Comparison of ENCODE assay signal across 28 cellular contexts in the genomic region with DNA sequence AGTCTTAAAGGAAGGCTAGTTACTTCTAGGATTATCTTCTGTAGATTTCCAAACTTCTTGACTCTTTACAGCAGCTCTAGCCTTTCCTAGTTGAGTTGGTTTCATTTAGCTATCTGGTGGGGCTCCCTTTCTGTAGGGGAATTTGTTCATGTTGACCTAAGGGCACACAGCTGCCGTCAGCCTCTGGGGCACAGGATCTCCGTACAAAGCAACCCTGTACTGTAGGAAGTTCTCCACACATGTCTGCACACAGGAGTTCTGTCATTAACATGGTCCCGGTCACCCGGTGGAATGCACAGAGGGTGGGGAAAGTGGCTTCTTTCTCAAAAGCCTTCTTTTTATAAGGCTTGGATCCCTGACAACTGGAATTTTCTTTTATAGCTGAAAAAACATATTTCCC.
DNase-seq lines count a peak whose midpoint lies in the region; ATAC-seq, FAIRE-seq and TF ChIP-seq lines count a peak whose summit lies in the region.
"Had no signal": no experiment of that assay in that cellular context is flagged by ENCODE, and none has a peak within 500 bp of the region (broad histone marks: within the 10 kb centered on the region; RNA-seq: fewer than 3 reads in every experiment).

No MANE protein-coding gene starts in this region.

- no peaks in the 10 kb centered on the region for H3K4me1 ChIP-seq in GM12878 (ENCODE audit: control insufficient read depth, insufficient read depth, low read length)
- peaks cover 13% of the 10 kb centered on the region for H3K4me1 ChIP-seq in hepatocyte (ENCODE audit: insufficient read depth)
- H3K4me1 ChIP-seq in osteoblast (ENCODE audit: insufficient read depth, low read length), result no peaks in the 10 kb centered on the region
- H3K4me1 ChIP-seq: psoas muscle, stomach, transverse colon had no signal

- DNase-seq in EL (peak; percentile 15), GM12878 (ENCODE audit: low read depth, low spot score) (no peak), hepatocyte (ENCODE audit: low spot score) (no peak), osteoblast (ENCODE audit: insufficient read length, low spot score, missing footprints) (no peak), DMS 273 (lab: John Stamatoyannopoulos, UW; ENCODE audit: unreplicated experiment) (no peak), NK-92 (lab: John Stamatoyannopoulos, UW; ENCODE audit: unreplicated experiment) (no peak)
- DNase-seq in activated CD8-positive, alpha-beta memory T cell treated with anti-CD3 and anti-CD28 coated beads, Interleukin-2, amount 10 ng/mL, durations not matched to agents 7 days and 5 days, result no peak
- DNase-seq: activated CD4-positive, alpha-beta T cell treated with anti-CD3 and anti-CD28 coated beads for 4 hours; activated naive CD4-positive, alpha-beta T cell treated with anti-CD3 and anti-CD28 coated beads, Interleukin-2, amount 10 ng/mL, durations not matched to agents 7 days and 5 days; anterior cingulate cortex; COR-L47; effector CD8-positive, alpha-beta T cell; H7; midbrain; NCI-H2081; NCI-H345; NCI-H774; psoas muscle; SHP77; stomach; T-cell; transverse colon had no signal

- H4K20me1 ChIP-seq in GM12878 (ENCODE audit: control insufficient read depth, insufficient read depth), result no peaks in the 10 kb centered on the region
- H4K20me1 ChIP-seq in hepatocyte (ENCODE audit: insufficient read depth, poor library complexity, severe bottlenecking), result no peaks in the 10 kb centered on the region
- no peaks in the 10 kb centered on the region for H4K20me1 ChIP-seq in osteoblast (ENCODE audit: insufficient read depth, low read length)

- H3K79me2 ChIP-seq in GM12878 (ENCODE audit: control insufficient read depth, insufficient read depth, low read length) (no peaks in the 10 kb centered on the region), hepatocyte (no peaks in the 10 kb centered on the region), osteoblast (ENCODE audit: insufficient read depth, low read length) (no peaks in the 10 kb centered on the region)

- no peak for FAIRE-seq in GM12878 (lab: Jason Lieb, UNC)
- FAIRE-seq: A549 had no signal

- H3K27me3 ChIP-seq in GM12878 (replicated peaks in 1 of 2; ENCODE audit: control insufficient read depth in 2 of 2, insufficient read depth in 2 of 2, low read length in 1 of 2) (no peaks in the 10 kb centered on the region), hepatocyte (no peaks in the 10 kb centered on the region), osteoblast (ENCODE audit: insufficient read depth, low read length) (peaks cover 6% of the 10 kb centered on the region)
- H3K27me3 ChIP-seq: neural progenitor cell, stomach, transverse colon had no signal

- in situ Hi-C loops in GM12878 (cut with MboI), result no loop called here

- H3K27ac ChIP-seq in GM12878 (ENCODE audit: control insufficient read depth, insufficient read depth), result no peak overlapping the region
- H3K27ac ChIP-seq in hepatocyte, result peak overlapping the region; percentile 87
- no peak overlapping the region for H3K27ac ChIP-seq in osteoblast (ENCODE audit: low read depth, low read length)
- H3K27ac ChIP-seq: A549, neural progenitor cell, psoas muscle, stomach, transverse colon had no signal

- RAD21 ChIA-PET in GM12878 (lab: Charles Lee; ENCODE audit: unreplicated experiment), result interaction anchor here (0.9 to 1.2 kb wide), 2 partner anchors 8 to 9 kb away, joined by 3 to 4 read pairs; no protein-coding TSS in a partner anchor

- H3K27me3 Mint-ChIP-seq in activated CD8-positive, alpha-beta memory T cell treated with anti-CD3 and anti-CD28 coated beads, Interleukin-2, amount 10 ng/mL, durations not matched to agents 7 days and 5 days, result no peaks in the 10 kb centered on the region
- H3K27me3 Mint-ChIP-seq: activated naive CD4-positive, alpha-beta T cell treated with anti-CD3 and anti-CD28 coated beads, Interleukin-2, amount 10 ng/mL, durations not matched to agents 7 days and 5 days; central memory CD8-positive, alpha-beta T cell; T-cell had no signal

- H3K4me3 ChIP-seq in GM12878, result no peak overlapping the region
- H3K4me3 ChIP-seq in hepatocyte, result no peak overlapping the region
- H3K4me3 ChIP-seq in osteoblast (ENCODE audit: insufficient read depth, low read length), result no peak overlapping the region
- H3K4me3 ChIP-seq: A549, neural progenitor cell, psoas muscle, stomach, transverse colon had no signal

- peak overlapping the region; percentile 21 for H2AFZ ChIP-seq in GM12878 (ENCODE audit: control insufficient read depth, low read depth, low read length)
- no peak overlapping the region for H2AFZ ChIP-seq in hepatocyte
- H2AFZ ChIP-seq in osteoblast (ENCODE audit: low read length), result peak overlapping the region; percentile 24
- H2AFZ ChIP-seq: neural progenitor cell had no signal

- no peaks in the 10 kb centered on the region for H3K9me2 ChIP-seq in hepatocyte (replicated peaks; ENCODE audit: insufficient read depth)

- 70% methylated on average over 4 of the region's 4 CpGs for WGBS in GM12878 (ENCODE audit: insufficient coverage, insufficient replicate concordance, low lambda C conversion rate, missing lambda C conversion rate)
- 20% methylated on average over 4 of the region's 4 CpGs for WGBS in hepatocyte (ENCODE audit: low lambda C conversion rate, missing lambda C conversion rate)

- peaks cover 3% of the 10 kb centered on the region for H3K4me1 Mint-ChIP-seq in activated CD8-positive, alpha-beta memory T cell treated with anti-CD3 and anti-CD28 coated beads, Interleukin-2, amount 10 ng/mL, durations not matched to agents 7 days and 5 days
- H3K4me1 Mint-ChIP-seq: B cell; central memory CD8-positive, alpha-beta T cell had no signal

- TF ChIP-seq RAD21 in GM12878 (IDR thresholded peaks at IDR 0.05; ENCODE audit: insufficient read depth, low read depth, low read length), result no peak

- no peak for ATAC-seq in GM12878
- ATAC-seq in activated CD8-positive, alpha-beta memory T cell treated with anti-CD3 and anti-CD28 coated beads, Interleukin-2, amount 10 ng/mL, durations not matched to agents 7 days and 5 days, result no peak
- ATAC-seq in GM19455 (IDR thresholded peaks at IDR 0.05; ENCODE audit: unreplicated experiment), result no peak
- ATAC-seq: A549, esophagus mucosa, psoas muscle, T-cell had no signal

- H3K36me3 Mint-ChIP-seq in activated CD8-positive, alpha-beta memory T cell treated with anti-CD3 and anti-CD28 coated beads, Interleukin-2, amount 10 ng/mL, durations not matched to agents 7 days and 5 days, result peaks cover 3% of the 10 kb centered on the region
- H3K36me3 Mint-ChIP-seq: activated naive CD4-positive, alpha-beta T cell treated with anti-CD3 and anti-CD28 coated beads, Interleukin-2, amount 10 ng/mL, durations not matched to agents 7 days and 5 days; neural progenitor cell; T-cell had no signal

- SMC1A ChIA-PET in GM12878 (lab: Charles Lee; ENCODE audit: uncharacterized antibody, unreplicated experiment), result interaction anchor here (0.7 to 4.1 kb wide), 4 partner anchors 10 to 22 kb away, joined by 3 to 16 read pairs (median 8); no protein-coding TSS in a partner anchor

- no peak for TF ChIP-seq EP300 in GM12878 (IDR thresholded peaks at IDR 0.05; ENCODE audit: borderline replicate concordance in 1 of 2, control insufficient read depth in 1 of 2, low read depth in 2 of 2, low read length in 2 of 2)

- intact Hi-C loops in GM12878 (cut with micrococcal nuclease; ENCODE audit: unreplicated experiment), result no loop called here

- no peak overlapping the region for H3K4me2 ChIP-seq in GM12878 (ENCODE audit: control insufficient read depth, insufficient read depth)
- peak overlapping the region; percentile 64 for H3K4me2 ChIP-seq in hepatocyte
- H3K4me2 ChIP-seq in osteoblast (ENCODE audit: insufficient read depth, low read length), result no peak overlapping the region
- H3K4me2 ChIP-seq: A549, neural progenitor cell had no signal

- no peak overlapping the region for H3K27ac Mint-ChIP-seq in activated CD8-positive, alpha-beta memory T cell treated with anti-CD3 and anti-CD28 coated beads, Interleukin-2, amount 10 ng/mL, durations not matched to agents 7 days and 5 days
- H3K27ac Mint-ChIP-seq: activated naive CD4-positive, alpha-beta T cell treated with anti-CD3 and anti-CD28 coated beads, Interleukin-2, amount 10 ng/mL, durations not matched to agents 7 days and 5 days; B cell; neural progenitor cell; T-cell had no signal

- H3K36me3 ChIP-seq in GM12878 (ENCODE audit: control insufficient read depth in 2 of 2, insufficient read depth in 2 of 2, low read length in 1 of 2) (no peaks in the 10 kb centered on the region), hepatocyte (replicated peaks; ENCODE audit: insufficient read depth, low read depth) (no peaks in the 10 kb centered on the region), osteoblast (ENCODE audit: insufficient read depth, low read length) (no peaks in the 10 kb centered on the region)
- H3K36me3 ChIP-seq: neural progenitor cell, stomach, transverse colon had no signal

- H3K9me3 Mint-ChIP-seq in activated CD8-positive, alpha-beta memory T cell treated with anti-CD3 and anti-CD28 coated beads, Interleukin-2, amount 10 ng/mL, durations not matched to agents 7 days and 5 days (ENCODE audit: low read depth), result no peaks in the 10 kb centered on the region
- H3K9me3 Mint-ChIP-seq: activated naive CD4-positive, alpha-beta T cell treated with anti-CD3 and anti-CD28 coated beads, Interleukin-2, amount 10 ng/mL, durations not matched to agents 7 days and 5 days; central memory CD8-positive, alpha-beta T cell; neural progenitor cell; T-cell had no signal

- no peak for TF ChIP-seq CTCF in GM12878 (IDR thresholded peaks at IDR 0.05 in 2 of 3, conservative IDR thresholded peaks at IDR 0.05 in 1 of 3; ENCODE audit: control insufficient read depth in 2 of 3, extremely low read depth in 1 of 3, insufficient read depth in 1 of 3, low read depth in 3 of 3, low read length in 3 of 3)
- TF ChIP-seq CTCF in hepatocyte (IDR thresholded peaks at IDR 0.05; ENCODE audit: poor library complexity), result no peak
- no peak for TF ChIP-seq CTCF in osteoblast (IDR thresholded peaks at IDR 0.05; ENCODE audit: extremely low read depth, low read depth, low read length)

- CTCF ChIA-PET in GM12878 (lab: Yijun Ruan, JAX), result interaction anchor here (0.7 to 2.2 kb wide), 6 partner anchors 8 to 585 kb away, joined by 3 to 6 read pairs (median 4); no protein-coding TSS in a partner anchor
- CTCF ChIA-PET in activated CD8-positive, alpha-beta memory T cell treated with anti-CD3 and anti-CD28 coated beads, Interleukin-2, amount 10 ng/mL, durations not matched to agents 7 days and 5 days (lab: Charles Lee), result interaction anchor here (1.0 kb wide), 1 partner anchor 11 kb away, joined by 3 read pairs; no protein-coding TSS in a partner anchor

- BruUV-seq in GM12878 (replicated peaks; lab: Mats Ljungman, UMichigan), result no TSS peak

- H3K9me3 ChIP-seq in GM12878 (replicated peaks; ENCODE audit: control insufficient read depth, insufficient read depth, low read length) (no peaks in the 10 kb centered on the region), hepatocyte (ENCODE audit: low read depth) (no peaks in the 10 kb centered on the region), osteoblast (ENCODE audit: low read depth, low read length) (no peaks in the 10 kb centered on the region)
- H3K9me3 ChIP-seq: A549, psoas muscle, stomach, transverse colon had no signal

- H3K9ac ChIP-seq in GM12878 (ENCODE audit: control insufficient read depth, insufficient read depth, low read length), result no peak overlapping the region
- H3K9ac ChIP-seq: neural progenitor cell had no signal

- POLR2A ChIA-PET in GM12878 (lab: Charles Lee), result no interaction called here

- TF ChIP-seq POLR2A in GM12878 (IDR thresholded peaks at IDR 0.05; ENCODE audit: low read depth, low read length), result no peak

- H3K4me3 Mint-ChIP-seq in activated CD8-positive, alpha-beta memory T cell treated with anti-CD3 and anti-CD28 coated beads, Interleukin-2, amount 10 ng/mL, durations not matched to agents 7 days and 5 days, result no peak overlapping the region
- H3K4me3 Mint-ChIP-seq: activated naive CD4-positive, alpha-beta T cell treated with anti-CD3 and anti-CD28 coated beads, Interleukin-2, amount 10 ng/mL, durations not matched to agents 7 days and 5 days; B cell; central memory CD8-positive, alpha-beta T cell; neural progenitor cell; T-cell had no signal
